Comparison of ENCODE assay signal across 8 cellular contexts in the genomic region with DNA sequence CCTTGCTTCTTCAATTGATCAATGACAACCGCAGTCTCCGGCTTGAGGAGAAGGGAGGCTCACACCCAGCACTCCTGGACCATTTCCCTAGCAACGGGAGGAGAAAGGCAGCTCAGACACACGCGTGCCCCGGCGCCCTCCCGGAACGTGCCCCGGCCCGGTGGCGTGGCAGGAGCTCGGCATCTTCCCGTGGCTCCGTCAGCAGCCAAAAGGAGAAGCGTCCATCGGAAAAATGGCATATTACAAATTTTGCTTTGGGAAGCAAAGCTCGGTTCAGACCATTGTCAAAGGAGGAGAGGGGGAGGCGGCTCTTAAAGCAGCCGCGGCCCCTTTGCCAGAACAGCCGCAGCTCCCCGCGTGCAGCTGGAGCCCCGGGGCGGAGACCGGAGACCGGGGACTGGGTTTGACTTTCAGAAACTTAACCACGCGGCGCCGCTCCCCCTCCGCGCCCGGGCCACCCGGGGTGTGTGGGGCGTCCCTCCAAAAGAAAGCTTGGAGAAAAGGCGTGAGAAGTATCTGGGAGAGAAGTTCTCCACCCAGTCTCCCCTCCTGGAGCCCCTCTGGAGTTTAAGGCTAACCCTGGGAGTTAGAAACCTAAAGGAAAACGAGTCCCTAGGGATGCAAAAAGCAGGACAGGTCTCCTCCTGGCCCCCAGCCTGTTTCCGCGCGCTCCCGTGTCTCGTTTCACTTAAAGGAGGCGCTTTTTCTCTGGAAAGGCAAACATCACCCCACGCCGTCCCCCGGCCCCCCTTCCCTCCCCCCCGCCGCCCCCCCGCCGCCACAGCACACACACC. TPM values are rescaled to one million over a fixed set of nuclear protein-coding genes. Genes with fewer than 3 reads are reported as not detected.
A peak's percentile ranks its signal among the peaks of the same experiment; 100 is the strongest.
DNase-seq lines count a peak whose midpoint lies in the region; ATAC-seq, FAIRE-seq and TF ChIP-seq lines count a peak whose summit lies in the region.

No MANE protein-coding gene starts in this region.

- peaks cover 6% of the 10 kb centered on the region for H3K9me3 Mint-ChIP-seq in central memory CD8-positive, alpha-beta T cell

- in situ Hi-C loops in HAP-1 (cut with MboI; ENCODE audit: low sequenced_read_pairs): no loop called here

- no peaks in the 10 kb centered on the region for H3K36me3 Mint-ChIP-seq in central memory CD8-positive, alpha-beta T cell (ENCODE audit: insufficient read depth)

- H2AFZ ChIP-seq in keratinocyte (ENCODE audit: control insufficient read depth, low read length): peak overlapping the region; percentile 30

- no peaks in the 10 kb centered on the region for H3K9me1 ChIP-seq in keratinocyte (ENCODE audit: control insufficient read depth, extremely low read depth, insufficient read depth, low read length)

- no peak overlapping the region for H3K9ac ChIP-seq in keratinocyte (ENCODE audit: control insufficient read depth, extremely low read depth, insufficient read depth, low read length)

- peaks cover 9% of the 10 kb centered on the region for H3K4me1 Mint-ChIP-seq in central memory CD8-positive, alpha-beta T cell

- peak overlapping the region; percentile 73 for H3K4me2 ChIP-seq in keratinocyte (ENCODE audit: control insufficient read depth, extremely low read depth, insufficient read depth, low read depth, low read length)

- H3K9me3 ChIP-seq in HAP-1 (no peaks in the 10 kb centered on the region), keratinocyte (ENCODE audit: control insufficient read depth, low read depth, low read length) (no peaks in the 10 kb centered on the region)

- no peak for FAIRE-seq in keratinocyte (lab: Jason Lieb, UNC)

- no peak overlapping the region for H3K27ac ChIP-seq in keratinocyte (ENCODE audit: control insufficient read depth, insufficient read depth, low read length)

- H3K27ac Mint-ChIP-seq in central memory CD8-positive, alpha-beta T cell (ENCODE audit: low read depth): no peak overlapping the region

- peak overlapping the region; percentile 51 for H3K4me3 Mint-ChIP-seq in central memory CD8-positive, alpha-beta T cell

- no peaks in the 10 kb centered on the region for H4K20me1 ChIP-seq in keratinocyte (ENCODE audit: control insufficient read depth, extremely low read depth, insufficient read depth, low read length)

- peaks cover 12% of the 10 kb centered on the region for H3K27me3 Mint-ChIP-seq in central memory CD8-positive, alpha-beta T cell

- H3K4me3 ChIP-seq in HAP-1 (peak overlapping the region; percentile 69), keratinocyte (ENCODE audit: control insufficient read depth in 2 of 3, extremely low read depth in 1 of 3, insufficient read depth in 2 of 3, low read depth in 1 of 3, low read length in 3 of 3) (peak overlapping the region; percentile 33 to 52 (median 34))

- no peaks in the 10 kb centered on the region for H3K79me2 ChIP-seq in keratinocyte (ENCODE audit: control insufficient read depth, insufficient read depth, low read length)

- peak; percentile 83 to 88 for DNase-seq in HAP-1 (ENCODE audit: low spot score in 2 of 2)
- peak; percentile 75 to 81 for DNase-seq in NCI-H524 (lab: John Stamatoyannopoulos, UW)
- DNase-seq in central memory CD8-positive, alpha-beta T cell (ENCODE audit: low spot score in 2 of 2): no peak
- DNase-seq in keratinocyte (ENCODE audit: low read depth, low spot score): no peak
- peak; percentile 23 to 30 for DNase-seq in stimulated activated CD4-positive, alpha-beta T cell treated with anti-CD3 and anti-CD28 coated beads, Interleukin-2, amount 100 ng/mL, for 24 hours
- DNase-seq in GM19240 (ENCODE audit: insufficient read length, low spot score): no peak
- no peak for DNase-seq in OCI-M1 (lab: John Stamatoyannopoulos, UW)

- H3K36me3 ChIP-seq in HAP-1 (replicated peaks) (no peaks in the 10 kb centered on the region), keratinocyte (ENCODE audit: control insufficient read depth in 2 of 2, extremely low read depth in 1 of 2, insufficient read depth in 2 of 2, low read length in 2 of 2) (no peaks in the 10 kb centered on the region)

- no peak for ATAC-seq in central memory CD8-positive, alpha-beta T cell (replicated peaks; ENCODE audit: extremely low read depth, poor library complexity, severe bottlenecking)
- no peak for ATAC-seq in GM18873 (IDR thresholded peaks at IDR 0.05; ENCODE audit: low FRiP score, unreplicated experiment)

- dilution Hi-C loops in keratinocyte (cut with MboI; ENCODE audit: extremely low pct_ligation_motif_present, low sequenced_read_pairs): no loop called here

- no peaks in the 10 kb centered on the region for H3K27me3 ChIP-seq in HAP-1 (ENCODE audit: low read depth)
- H3K27me3 ChIP-seq in keratinocyte (ENCODE audit: control insufficient read depth, extremely low read depth, insufficient read depth, low read length): peaks cover 25% of the 10 kb centered on the region

- no peak for TF ChIP-seq CTCF in keratinocyte (optimal IDR thresholded peaks at IDR 0.05 in 1 of 3, IDR thresholded peaks at IDR 0.05 in 1 of 3, conservative IDR thresholded peaks at IDR 0.05 in 1 of 3; ENCODE audit: extremely low read depth in 1 of 3, insufficient read depth in 2 of 3, low read length in 3 of 3)

- H3K4me1 ChIP-seq in HAP-1: peaks cover 24% of the 10 kb centered on the region
- H3K4me1 ChIP-seq in keratinocyte (ENCODE audit: control insufficient read depth, extremely low read depth, insufficient read depth, low read length): peaks cover 5% of the 10 kb centered on the region

RNA-seq across cellular contexts. Expression of gene PPFIA2, which starts 0.5 kb away (rescaled TPM):
- not detected in 3 replicates for polyA plus RNA-seq in keratinocyte
- not detected for polyA plus RNA-seq in keratinocyte (2011; ENCODE audit: low read depth)
- not detected in 2 replicates for polyA plus RNA-seq in keratinocyte (2011; cell fraction: cytosol; rRNA removed)
- not detected in 2 replicates for polyA plus RNA-seq in keratinocyte (2011; cell fraction: nucleus; rRNA removed)
- polyA plus RNA-seq in keratinocyte (2012; ENCODE audit: low replicate concordance): not detected in 2 replicates
- not detected in 3 replicates for polyA minus RNA-seq in keratinocyte
- not detected for polyA minus RNA-seq in keratinocyte (2011; cell fraction: cytosol; rRNA and poly(A)+ RNA removed)
- polyA minus RNA-seq in keratinocyte (2011; cell fraction: nucleus; rRNA and poly(A)+ RNA removed): not detected in 2 replicates

Comparison
In these comparisons a context has a peak if more than half of its experiments do, and no peak if none do; other contexts are left out.
1. DNase-seq: peak in HAP-1 (2 of 2), NCI-H524 (2 of 2) and stimulated activated CD4-positive, alpha-beta T cell treated with anti-CD3 and anti-CD28 coated beads, Interleukin-2, amount 100 ng/mL, for 24 hours (2 of 2); none in central memory CD8-positive, alpha-beta T cell (0 of 2), keratinocyte (single experiment), GM19240 (single experiment) and OCI-M1 (single experiment).